Comparison of ENCODE assay signal across 17 cellular contexts in the genomic region with DNA sequence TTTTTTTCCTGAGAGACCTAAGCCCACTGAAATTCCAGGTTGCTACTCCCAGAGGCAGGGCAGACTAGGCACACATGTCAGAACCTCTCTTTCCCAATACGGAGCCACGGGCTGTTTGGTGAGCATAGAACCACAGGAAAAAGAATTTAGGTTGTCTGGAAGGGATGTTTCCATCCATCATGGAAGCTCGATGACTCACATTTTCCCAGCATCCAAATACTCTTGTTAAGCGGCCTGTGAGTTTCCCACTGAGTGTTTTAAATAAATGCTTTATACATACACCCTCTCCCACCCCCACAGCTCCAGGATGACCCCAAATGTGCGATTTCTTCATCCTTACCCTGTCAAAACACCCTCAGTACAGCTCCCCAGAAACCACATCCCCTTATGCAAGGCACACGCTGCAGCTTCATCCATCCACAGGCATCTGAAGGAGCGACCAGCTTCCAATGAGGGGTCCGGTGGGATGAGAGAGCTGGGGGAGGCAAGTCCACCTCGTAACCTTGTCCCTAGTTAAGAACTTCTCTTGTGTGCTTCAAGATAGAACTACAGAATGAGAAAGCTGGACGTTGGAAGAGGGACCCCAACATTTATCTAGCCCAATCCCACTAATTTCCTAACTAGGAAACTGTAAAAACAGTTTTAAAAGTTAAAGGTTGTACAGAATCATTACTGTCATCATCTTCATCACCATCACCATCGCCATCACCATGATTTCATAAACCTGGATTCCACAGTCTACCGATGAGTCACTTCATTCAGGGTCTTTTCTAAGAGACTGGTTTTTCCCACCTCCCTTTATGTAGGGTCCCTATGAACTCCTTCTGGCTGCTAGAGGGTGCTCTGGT.
DNase-seq lines count a peak whose midpoint lies in the region; ATAC-seq and TF ChIP-seq lines count a peak whose summit lies in the region.
"Had no signal": no experiment of that assay in that cellular context is flagged by ENCODE, and none has a peak within 500 bp of the region (broad histone marks: within the 10 kb centered on the region; RNA-seq: fewer than 3 reads in every experiment).

No MANE protein-coding gene starts in this region.

- DNase-seq in AG08396 (ENCODE audit: low spot score), result peak; percentile 34
- DNase-seq in MV-4-11 (lab: John Stamatoyannopoulos, UW), result peak; percentile 86
- peak; percentile 34 for DNase-seq in chondrocyte (ENCODE audit: low spot score)
- DNase-seq in mesendoderm, result peak; percentile 68
- no peak for DNase-seq in T-helper 1 cell
- DNase-seq in effector CD8-positive, alpha-beta T cell (lab: John Stamatoyannopoulos, UW), result no peak
- DNase-seq: activated gamma-delta T cell; cerebellar nuclear complex; DMS79 treated with DMSO at 0.1 percent for 48 hours; NCI-H2081; stimulated activated CD8-positive, alpha-beta memory T cell treated with anti-CD3 and anti-CD28 coated beads, Interleukin-4, amount 100 ng/mL, for 48 hours; transverse colon had no signal

- H4K8ac ChIP-seq in mesendoderm (ENCODE audit: low read depth, low read length), result no peak overlapping the region

- H3K27me3 Mint-ChIP-seq in chondrocyte (ENCODE audit: low read depth), result no peaks in the 10 kb centered on the region

- H3K27me3 ChIP-seq in mesendoderm (ENCODE audit: insufficient read depth, low read length, poor library complexity), result no peaks in the 10 kb centered on the region
- H3K27me3 ChIP-seq: transverse colon had no signal

- no peak overlapping the region for H4K5ac ChIP-seq in mesendoderm (ENCODE audit: low read length)

- H3K18ac ChIP-seq in mesendoderm (ENCODE audit: low read length), result no peak overlapping the region

- ATAC-seq in HG03432 (IDR thresholded peaks at IDR 0.05; ENCODE audit: unreplicated experiment) (no peak), HG02610 (IDR thresholded peaks at IDR 0.05; ENCODE audit: unreplicated experiment) (no peak)

- no peak overlapping the region for H3K23ac ChIP-seq in mesendoderm (ENCODE audit: low read length)

- no peak overlapping the region for H3K9ac ChIP-seq in mesendoderm (ENCODE audit: low read length)
- H3K9ac ChIP-seq: parathyroid adenoma had no signal

- H3K9me3 Mint-ChIP-seq in chondrocyte (ENCODE audit: low read depth), result no peaks in the 10 kb centered on the region
- H3K9me3 Mint-ChIP-seq: memory B cell had no signal

- TF ChIP-seq CTCF in chondrocyte (IDR thresholded peaks at IDR 0.05), result no peak

- H3K79me1 ChIP-seq in mesendoderm (ENCODE audit: low read length), result no peaks in the 10 kb centered on the region

- no peak overlapping the region for H3K4me2 ChIP-seq in mesendoderm (ENCODE audit: low read length)

- H3K4ac ChIP-seq in mesendoderm (ENCODE audit: low read depth, low read length), result no peak overlapping the region

- H3K56ac ChIP-seq in mesendoderm (ENCODE audit: low read length), result no peak overlapping the region

- H3K4me1 Mint-ChIP-seq in chondrocyte (ENCODE audit: low read depth), result peaks cover 43% of the 10 kb centered on the region
- H3K4me1 Mint-ChIP-seq: B cell, memory B cell had no signal

- no peaks in the 10 kb centered on the region for H3K36me3 ChIP-seq in mesendoderm (ENCODE audit: control insufficient read depth, insufficient read depth, low read length)
- H3K36me3 ChIP-seq: transverse colon had no signal

- H2BK15ac ChIP-seq in mesendoderm (replicated peaks; ENCODE audit: low read depth), result no peak overlapping the region

- no peak overlapping the region for H2BK120ac ChIP-seq in mesendoderm (ENCODE audit: low read depth, low read length)

- H2BK5ac ChIP-seq in mesendoderm (ENCODE audit: low read length), result no peak overlapping the region

- no peak overlapping the region for H3K4me3 Mint-ChIP-seq in chondrocyte (ENCODE audit: unreplicated experiment)
- H3K4me3 Mint-ChIP-seq: B cell, memory B cell had no signal

- H3K36me3 Mint-ChIP-seq in chondrocyte (ENCODE audit: low read depth), result no peaks in the 10 kb centered on the region
- H3K36me3 Mint-ChIP-seq: memory B cell had no signal

- peak overlapping the region; percentile 86 for H3K27ac Mint-ChIP-seq in chondrocyte (ENCODE audit: unreplicated experiment)
- H3K27ac Mint-ChIP-seq: B cell, memory B cell had no signal

- H2AK5ac ChIP-seq in mesendoderm (ENCODE audit: low read length), result no peak overlapping the region

- peaks cover 13% of the 10 kb centered on the region for H3K4me1 ChIP-seq in mesendoderm (ENCODE audit: control insufficient read depth, low read depth, low read length)
- H3K4me1 ChIP-seq: parathyroid adenoma had no signal

- H3K4me3 ChIP-seq in mesendoderm (ENCODE audit: low read length), result no peak overlapping the region
- H3K4me3 ChIP-seq: transverse colon had no signal

- H3K79me2 ChIP-seq in mesendoderm (ENCODE audit: control insufficient read depth, insufficient read depth, low read length), result no peaks in the 10 kb centered on the region
- H3K79me2 ChIP-seq: parathyroid adenoma had no signal

- H3K27ac ChIP-seq in mesendoderm (ENCODE audit: low read depth, low read length), result no peak overlapping the region
- H3K27ac ChIP-seq: parathyroid adenoma, transverse colon had no signal

- WGBS in mesendoderm (ENCODE audit: extremely low coverage, insufficient coverage, low lambda C conversion rate), result no CpG with 5 or more reads among the region's 12 CpGs

Comparison
In these comparisons a context has a peak if more than half of its experiments do, and no peak if none do; other contexts are left out.
1. DNase-seq: peak in AG08396 (single experiment), MV-4-11 (single experiment), chondrocyte (single experiment) and mesendoderm (single experiment); none in T-helper 1 cell (0 of 5) and effector CD8-positive, alpha-beta T cell (single experiment).